ENCODE assay signal across 18 cellular contexts in the genomic region with DNA sequence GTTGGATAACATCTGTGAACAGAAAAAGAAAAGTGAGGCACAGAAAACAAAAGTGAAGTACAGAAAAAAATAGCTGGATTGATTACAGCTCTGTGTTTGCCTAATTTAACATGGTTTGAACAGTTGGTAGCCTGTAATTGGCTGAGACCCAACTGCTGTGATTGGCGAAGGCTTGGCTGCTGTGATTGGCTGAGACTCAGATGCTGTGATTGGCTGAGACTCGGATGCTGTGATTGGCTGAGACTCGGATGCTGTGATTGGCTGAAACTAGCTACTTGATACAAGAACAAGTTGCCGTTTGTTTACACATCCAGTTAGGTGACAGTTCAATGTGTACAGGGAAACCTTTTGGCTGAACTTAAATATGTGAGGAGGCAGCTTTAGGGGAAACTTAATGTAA.
A peak's percentile ranks its signal among the peaks of the same experiment; 100 is the strongest.
DNase-seq lines count a peak whose midpoint lies in the region; TF ChIP-seq lines count a peak whose summit lies in the region.
"Had no signal": no experiment of that assay in that cellular context is flagged by ENCODE, and none has a peak within 500 bp of the region (broad histone marks: within the 10 kb centered on the region; RNA-seq: fewer than 3 reads in every experiment).

No MANE protein-coding gene starts in this region.

- no peaks in the 10 kb centered on the region for H3K27me3 ChIP-seq in BE2C

- H3K36me3 ChIP-seq in BE2C, result no peaks in the 10 kb centered on the region

- no peak overlapping the region for H3K4me3 ChIP-seq in BE2C (ENCODE audit: low read depth, low read length)
- H3K4me3 ChIP-seq: lung had no signal

- H3K27ac ChIP-seq in epithelial cell of prostate, result peak overlapping the region; percentile 35

- H3K9me3 Mint-ChIP-seq in immature natural killer cell, result peaks cover 0 to 6% (median 0%) of the 10 kb centered on the region in 6 donors
- H3K9me3 Mint-ChIP-seq: activated naive CD4-positive, alpha-beta T cell treated with anti-CD3 and anti-CD28 coated beads for 36 hours had no signal

- no peaks in the 10 kb centered on the region for H3K36me3 Mint-ChIP-seq in immature natural killer cell
- H3K36me3 Mint-ChIP-seq: naive B cell; stimulated activated naive B cell treated with anti-CD40 and anti-IgM and Interleukin-4, amounts not matched to agents 10 μg/mL and 1 μg/mL and 100 μg/mL, for 72 hours had no signal

- H3K4me1 ChIP-seq in BE2C, result no peaks in the 10 kb centered on the region

- no peaks in the 10 kb centered on the region for H3K9me3 ChIP-seq in BE2C

- DNase-seq in BE2C, result peak; percentile 14
- DNase-seq in G401 (ENCODE audit: low spot score), result peak; percentile 3
- peak; percentile 16 for DNase-seq in NCI-H446 treated with DMSO at 0.1 percent for 48 hours (lab: John Stamatoyannopoulos, UW)
- peak; percentile 64 for DNase-seq in epithelial cell of prostate (ENCODE audit: low read depth, low spot score)
- no peak for DNase-seq in activated gamma-delta T cell treated with Interleukin-2 at 50 U/mL for 16 hours
- no peak for DNase-seq in AG20443 (ENCODE audit: low spot score)
- no peak for DNase-seq in immature natural killer cell
- DNase-seq: activated CD4-positive, alpha-beta T cell treated with anti-CD3 and anti-CD28 coated beads, Interleukin-2, amount 50 U/mL, for 1 hour; activated naive CD4-positive, alpha-beta T cell treated with anti-CD3 and anti-CD28 coated beads for 36 hours; effector memory CD4-positive, alpha-beta T cell; islet precursor cell; naive B cell; NCI-H1417 treated with DMSO at 0.1 percent for 48 hours; NCI-H226; stimulated activated naive B cell treated with anti-CD40 and anti-IgM and Interleukin-4, amounts not matched to agents 10 μg/mL and 1 μg/mL and 100 μg/mL, for 72 hours; T-helper 1 cell had no signal

- TF ChIP-seq CTCF in BE2C (IDR thresholded peaks at IDR 0.05; ENCODE audit: low read depth, low read length), result no peak

- H3K27ac Mint-ChIP-seq in immature natural killer cell, result no peak overlapping the region
- H3K27ac Mint-ChIP-seq: activated naive CD4-positive, alpha-beta T cell treated with anti-CD3 and anti-CD28 coated beads for 36 hours; B cell; naive B cell; stimulated activated naive B cell treated with anti-CD40 and anti-IgM and Interleukin-4, amounts not matched to agents 10 μg/mL and 1 μg/mL and 100 μg/mL, for 72 hours had no signal

- H3K4me1 Mint-ChIP-seq in immature natural killer cell, result no peaks in the 10 kb centered on the region
- H3K4me1 Mint-ChIP-seq: B cell; naive B cell; stimulated activated naive B cell treated with anti-CD40 and anti-IgM and Interleukin-4, amounts not matched to agents 10 μg/mL and 1 μg/mL and 100 μg/mL, for 72 hours had no signal

- in situ Hi-C loops in G401 (cut with HindIII; ENCODE audit: low sequenced_read_pairs), result no loop called here

- no peak overlapping the region for H3K4me3 Mint-ChIP-seq in immature natural killer cell
- H3K4me3 Mint-ChIP-seq: activated naive CD4-positive, alpha-beta T cell treated with anti-CD3 and anti-CD28 coated beads for 36 hours; B cell; naive B cell; stimulated activated naive B cell treated with anti-CD40 and anti-IgM and Interleukin-4, amounts not matched to agents 10 μg/mL and 1 μg/mL and 100 μg/mL, for 72 hours had no signal

- H3K27me3 Mint-ChIP-seq in immature natural killer cell (ENCODE audit: low read depth in 3 of 3), result peaks cover 0 to 2% (median 1%) of the 10 kb centered on the region in 3 donors
- H3K27me3 Mint-ChIP-seq: B cell had no signal

Comparison
In these comparisons a context has a peak if more than half of its experiments do, and no peak if none do; other contexts are left out.
1. DNase-seq: peak in BE2C (single experiment), G401 (single experiment), NCI-H446 treated with DMSO at 0.1 percent for 48 hours (single experiment) and epithelial cell of prostate (single experiment); none in activated gamma-delta T cell treated with Interleukin-2 at 50 U/mL for 16 hours (single experiment), AG20443 (single experiment) and immature natural killer cell (0 of 3).